Comparison of ENCODE assay signal across 1 cellular context in the genomic region with DNA sequence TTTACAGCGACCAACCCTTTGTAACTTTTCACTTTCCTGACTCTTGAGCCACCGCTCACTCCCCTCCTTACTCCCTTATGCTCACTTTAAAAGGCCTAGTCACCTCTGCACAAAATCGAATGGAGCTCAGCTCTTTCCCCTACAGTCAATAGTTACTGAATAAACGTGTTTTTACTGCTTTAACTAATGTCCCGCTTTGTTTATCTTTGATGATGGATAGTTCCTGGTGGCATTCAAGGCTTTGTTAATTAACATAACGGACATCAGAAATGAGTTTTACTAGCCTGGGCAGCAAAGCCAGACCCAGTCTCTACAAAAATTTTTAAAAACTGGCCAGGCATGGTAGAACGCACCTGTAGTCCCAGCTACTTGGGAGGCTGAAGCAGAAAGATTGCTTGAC.
TF ChIP-seq lines count a peak whose summit lies in the region.

No MANE protein-coding gene starts in this region.

TF ChIP-seq in GM23338, 12 proteins besides CTCF, POLR2A, EP300 and RAD21 (continued from another document):
- TF ChIP-seq, protein P1, sequence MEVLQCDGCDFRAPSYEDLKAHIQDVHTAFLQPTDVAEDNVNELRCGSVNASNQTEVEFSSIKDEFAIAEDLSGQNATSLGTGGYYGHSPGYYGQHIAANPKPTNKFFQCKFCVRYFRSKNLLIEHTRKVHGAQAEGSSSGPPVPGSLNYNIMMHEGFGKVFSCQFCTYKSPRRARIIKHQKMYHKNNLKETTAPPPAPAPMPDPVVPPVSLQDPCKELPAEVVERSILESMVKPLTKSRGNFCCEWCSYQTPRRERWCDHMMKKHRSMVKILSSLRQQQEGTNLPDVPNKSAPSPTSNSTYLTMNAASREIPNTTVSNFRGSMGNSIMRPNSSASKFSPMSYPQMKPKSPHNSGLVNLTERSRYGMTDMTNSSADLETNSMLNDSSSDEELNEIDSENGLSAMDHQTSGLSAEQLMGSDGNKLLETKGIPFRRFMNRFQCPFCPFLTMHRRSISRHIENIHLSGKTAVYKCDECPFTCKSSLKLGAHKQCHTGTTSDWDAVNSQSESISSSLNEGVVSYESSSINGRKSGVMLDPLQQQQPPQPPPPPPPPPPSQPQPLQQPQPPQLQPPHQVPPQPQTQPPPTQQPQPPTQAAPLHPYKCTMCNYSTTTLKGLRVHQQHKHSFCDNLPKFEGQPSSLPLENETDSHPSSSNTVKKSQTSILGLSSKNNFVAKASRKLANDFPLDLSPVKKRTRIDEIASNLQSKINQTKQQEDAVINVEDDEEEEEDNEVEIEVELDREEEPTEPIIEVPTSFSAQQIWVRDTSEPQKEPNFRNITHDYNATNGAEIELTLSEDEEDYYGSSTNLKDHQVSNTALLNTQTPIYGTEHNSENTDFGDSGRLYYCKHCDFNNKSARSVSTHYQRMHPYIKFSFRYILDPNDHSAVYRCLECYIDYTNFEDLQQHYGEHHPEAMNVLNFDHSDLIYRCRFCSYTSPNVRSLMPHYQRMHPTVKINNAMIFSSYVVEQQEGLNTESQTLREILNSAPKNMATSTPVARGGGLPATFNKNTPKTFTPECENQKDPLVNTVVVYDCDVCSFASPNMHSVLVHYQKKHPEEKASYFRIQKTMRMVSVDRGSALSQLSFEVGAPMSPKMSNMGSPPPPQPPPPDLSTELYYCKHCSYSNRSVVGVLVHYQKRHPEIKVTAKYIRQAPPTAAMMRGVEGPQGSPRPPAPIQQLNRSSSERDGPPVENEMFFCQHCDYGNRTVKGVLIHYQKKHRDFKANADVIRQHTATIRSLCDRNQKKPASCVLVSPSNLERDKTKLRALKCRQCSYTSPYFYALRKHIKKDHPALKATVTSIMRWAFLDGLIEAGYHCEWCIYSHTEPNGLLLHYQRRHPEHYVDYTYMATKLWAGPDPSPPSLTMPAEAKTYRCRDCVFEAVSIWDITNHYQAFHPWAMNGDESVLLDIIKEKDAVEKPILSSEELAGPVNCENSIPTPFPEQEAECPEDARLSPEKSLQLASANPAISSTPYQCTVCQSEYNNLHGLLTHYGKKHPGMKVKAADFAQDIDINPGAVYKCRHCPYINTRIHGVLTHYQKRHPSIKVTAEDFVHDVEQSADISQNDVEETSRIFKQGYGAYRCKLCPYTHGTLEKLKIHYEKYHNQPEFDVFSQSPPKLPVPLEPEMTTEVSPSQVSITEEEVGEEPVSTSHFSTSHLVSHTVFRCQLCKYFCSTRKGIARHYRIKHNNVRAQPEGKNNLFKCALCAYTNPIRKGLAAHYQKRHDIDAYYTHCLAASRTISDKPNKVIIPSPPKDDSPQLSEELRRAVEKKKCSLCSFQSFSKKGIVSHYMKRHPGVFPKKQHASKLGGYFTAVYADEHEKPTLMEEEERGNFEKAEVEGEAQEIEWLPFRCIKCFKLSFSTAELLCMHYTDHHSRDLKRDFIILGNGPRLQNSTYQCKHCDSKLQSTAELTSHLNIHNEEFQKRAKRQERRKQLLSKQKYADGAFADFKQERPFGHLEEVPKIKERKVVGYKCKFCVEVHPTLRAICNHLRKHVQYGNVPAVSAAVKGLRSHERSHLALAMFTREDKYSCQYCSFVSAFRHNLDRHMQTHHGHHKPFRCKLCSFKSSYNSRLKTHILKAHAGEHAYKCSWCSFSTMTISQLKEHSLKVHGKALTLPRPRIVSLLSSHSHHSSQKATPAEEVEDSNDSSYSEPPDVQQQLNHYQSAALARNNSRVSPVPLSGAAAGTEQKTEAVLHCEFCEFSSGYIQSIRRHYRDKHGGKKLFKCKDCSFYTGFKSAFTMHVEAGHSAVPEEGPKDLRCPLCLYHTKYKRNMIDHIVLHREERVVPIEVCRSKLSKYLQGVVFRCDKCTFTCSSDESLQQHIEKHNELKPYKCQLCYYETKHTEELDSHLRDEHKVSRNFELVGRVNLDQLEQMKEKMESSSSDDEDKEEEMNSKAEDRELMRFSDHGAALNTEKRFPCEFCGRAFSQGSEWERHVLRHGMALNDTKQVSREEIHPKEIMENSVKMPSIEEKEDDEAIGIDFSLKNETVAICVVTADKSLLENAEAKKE (CRISPR knock-in tag; IDR thresholded peaks at IDR 0.05): no peak
- TF ChIP-seq, protein P2, sequence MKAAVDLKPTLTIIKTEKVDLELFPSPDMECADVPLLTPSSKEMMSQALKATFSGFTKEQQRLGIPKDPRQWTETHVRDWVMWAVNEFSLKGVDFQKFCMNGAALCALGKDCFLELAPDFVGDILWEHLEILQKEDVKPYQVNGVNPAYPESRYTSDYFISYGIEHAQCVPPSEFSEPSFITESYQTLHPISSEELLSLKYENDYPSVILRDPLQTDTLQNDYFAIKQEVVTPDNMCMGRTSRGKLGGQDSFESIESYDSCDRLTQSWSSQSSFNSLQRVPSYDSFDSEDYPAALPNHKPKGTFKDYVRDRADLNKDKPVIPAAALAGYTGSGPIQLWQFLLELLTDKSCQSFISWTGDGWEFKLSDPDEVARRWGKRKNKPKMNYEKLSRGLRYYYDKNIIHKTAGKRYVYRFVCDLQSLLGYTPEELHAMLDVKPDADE (IDR thresholded peaks at IDR 0.05): no peak
- TF ChIP-seq POLR2AphosphoS5 (IDR thresholded peaks at IDR 0.05; ENCODE audit: low read depth) (no peak), JUNB (IDR thresholded peaks at IDR 0.05; ENCODE audit: unreplicated experiment) (no peak), ZNF114 (CRISPR knock-in tag; IDR thresholded peaks at IDR 0.05) (no peak), CREB1 (CRISPR knock-in tag; IDR thresholded peaks at IDR 0.05; ENCODE audit: low read depth) (no peak), NANOG (IDR thresholded peaks at IDR 0.05; ENCODE audit: borderline replicate concordance) (no peak)
